ENCODE assay signal across 14 cellular contexts in genomic region chrX:68997911-68998310, GRCh38.
DNase-seq lines count a peak whose midpoint lies in the region; ATAC-seq, FAIRE-seq and TF ChIP-seq lines count a peak whose summit lies in the region.
"Had no signal": no experiment of that assay in that cellular context is flagged by ENCODE, and none has a peak within 500 bp of the region (broad histone marks: within the 10 kb centered on the region; RNA-seq: fewer than 3 reads in every experiment).

No MANE protein-coding gene starts in this region.

- TF ChIP-seq RAD21 in K562 (CRISPR knock-in tag; conservative IDR thresholded peaks at IDR 0.05 in 1 of 2, IDR thresholded peaks at IDR 0.05 in 1 of 2): no peak

- DNase-seq in G401 (ENCODE audit: low spot score) (peak; percentile 1), K562 (ENCODE audit: extremely low read depth in 1 of 4, low spot score in 3 of 4) (no peak), heart left ventricle (peak; percentile 71 to 81 (median 75)), psoas muscle (peak in 1 of 2 donors; percentile 32), GM13977 (ENCODE audit: low spot score) (no peak), ecto neural progenitor cell (ENCODE audit: low spot score) (no peak)
- no peak for DNase-seq in activated naive CD4-positive, alpha-beta T cell (lab: John Stamatoyannopoulos, UW)
- DNase-seq: activated CD4-positive, alpha-beta T cell treated with anti-CD3 and anti-CD28 coated beads for 36 hours; activated naive CD4-positive, alpha-beta T cell treated with anti-CD3 and anti-CD28 coated beads, Interleukin-2, amount 10 ng/mL, durations not matched to agents 7 days and 5 days; NCI-H1436; stimulated activated CD4-positive, alpha-beta T cell treated with anti-CD3 and anti-CD28 coated beads, Interleukin-2, amount 100 ng/mL, for 48 hours had no signal

- H3K4me1 ChIP-seq in K562 (replicated peaks in 1 of 2; ENCODE audit: control insufficient read depth in 2 of 2, insufficient read depth in 2 of 2, low read length in 2 of 2): no peaks in the 10 kb centered on the region
- H3K4me1 ChIP-seq in heart left ventricle: peaks cover 0 to 45% (median 27%) of the 10 kb centered on the region in 12 donors
- peaks cover 5% of the 10 kb centered on the region for H3K4me1 ChIP-seq in psoas muscle

- in situ Hi-C loops in G401 (cut with HindIII; ENCODE audit: low sequenced_read_pairs) (no loop called here), K562 (cut with MboI) (no loop called here), GM13977 (cut with MboI; ENCODE audit: low pct_unique_long_range_greater_than_20kb, low sequenced_read_pairs, unreplicated experiment) (no loop called here)

- H3K79me2 ChIP-seq in K562 (ENCODE audit: control insufficient read depth, insufficient read depth, low read length): no peaks in the 10 kb centered on the region

- TF ChIP-seq CTCF in K562 (IDR thresholded peaks at IDR 0.05 in 2 of 3, conservative IDR thresholded peaks at IDR 0.05 in 1 of 3; ENCODE audit: insufficient read depth in 2 of 3, low read depth in 1 of 3, low read length in 3 of 3) (no peak), heart left ventricle (IDR thresholded peaks at IDR 0.05) (no peak), psoas muscle (IDR thresholded peaks at IDR 0.05) (no peak), GM13977 (IDR thresholded peaks at IDR 0.05; ENCODE audit: extremely low read depth, insufficient read depth, missing control alignments) (no peak)

- POLR2A ChIA-PET in K562 (lab: Yijun Ruan, JAX): no interaction called here

- H3K9ac ChIP-seq in K562 (ENCODE audit: insufficient read depth in 1 of 2, low read depth in 2 of 2, low read length in 2 of 2): no peak overlapping the region
- H3K9ac ChIP-seq: BLaER1 had no signal

- intact Hi-C loops in K562 (cut with micrococcal nuclease): no loop called here
- intact Hi-C loops in heart left ventricle (cut with DNase I): loop anchor here in 7 of 10 donors (2.0 to 10.0 kb wide), 9 partner anchors 25 to 171 kb away; partner anchors contain the start of gene EFNB1 (in 1 of the 7)
- intact Hi-C loops in psoas muscle (cut with DNase I): loop anchor here in 1 of 2 donors (5.0 kb wide), 1 partner anchor 166 kb away; no protein-coding TSS in a partner anchor

- H3K27ac ChIP-seq in K562 (ENCODE audit: extremely low read depth, low read depth, low read length) (no peak overlapping the region), heart left ventricle (peak overlapping the region in 10 of 12 donors; percentile 13 to 82 (median 72)), psoas muscle (no peak overlapping the region)
- H3K27ac ChIP-seq: BLaER1 had no signal

- no TSS peak for BruUV-seq in K562 (replicated peaks; lab: Mats Ljungman, UMichigan)

- FAIRE-seq in K562 (lab: Jason Lieb, UNC): no peak
- FAIRE-seq: islet of Langerhans had no signal

- ATAC-seq in K562 (no peak), heart left ventricle (peak; percentile 64 to 84 (median 73)), psoas muscle (peak in 3 of 4 donors; percentile 54 to 67 (median 63)), GM19023 (IDR thresholded peaks at IDR 0.05; ENCODE audit: unreplicated experiment) (no peak)
- ATAC-seq: activated CD4-positive, alpha-beta T cell treated with anti-CD3 and anti-CD28 coated beads for 36 hours had no signal

- no peak overlapping the region for H3K4me3 ChIP-seq in K562
- H3K4me3 ChIP-seq in heart left ventricle: no peak overlapping the region
- no peak overlapping the region for H3K4me3 ChIP-seq in psoas muscle
- H3K4me3 ChIP-seq: BLaER1 had no signal

- no peak overlapping the region for H2AFZ ChIP-seq in K562 (ENCODE audit: low read depth, low read length)

- TF ChIP-seq POLR2A in K562 (conservative IDR thresholded peaks at IDR 0.05): no peak
- TF ChIP-seq POLR2A in heart left ventricle (IDR thresholded peaks at IDR 0.05): no peak

- no peaks in the 10 kb centered on the region for H3K9me3 ChIP-seq in K562 (replicated peaks; ENCODE audit: control insufficient read depth, insufficient read depth, low read depth, low read length)
- H3K9me3 ChIP-seq in heart left ventricle: no peaks in the 10 kb centered on the region
- H3K9me3 ChIP-seq in psoas muscle: no peaks in the 10 kb centered on the region
- H3K9me3 ChIP-seq: BLaER1 had no signal

- WGBS in K562 (ENCODE audit: insufficient coverage, low coverage, missing lambda C conversion rate): 0% methylated on average over 2 of the region's 2 CpGs
- 6 to 27% (median 24%) methylated on average over 2 of the region's 2 CpGs for WGBS in heart left ventricle, 4 donors
- WGBS in psoas muscle, 3 donors: 0 to 12% (median 9%) methylated on average over 1 to 2 of the region's 2 CpGs

- H3K36me3 ChIP-seq in K562 (ENCODE audit: control insufficient read depth, insufficient read depth, low read length) (no peaks in the 10 kb centered on the region), heart left ventricle (no peaks in the 10 kb centered on the region), psoas muscle (ENCODE audit: insufficient read depth in 1 of 2, low read depth in 1 of 2) (no peaks in the 10 kb centered on the region)
- H3K36me3 ChIP-seq: BLaER1 had no signal

- peaks cover 0 to 9% of the 10 kb centered on the region in 2 experiments; a peak in 3 of 5 replicates for H3K27me3 ChIP-seq in K562 (ENCODE audit: control insufficient read depth in 2 of 2, insufficient read depth in 2 of 2, low read length in 2 of 2)
- peaks cover 0 to 16% (median 0%) of the 10 kb centered on the region in 9 donors for H3K27me3 ChIP-seq in heart left ventricle
- H3K27me3 ChIP-seq in psoas muscle (ENCODE audit: insufficient read depth in 3 of 3, low read length in 2 of 3): peaks cover 0 to 28% (median 0%) of the 10 kb centered on the region in 3 donors

- CTCF ChIA-PET in K562 (lab: Yijun Ruan, JAX; ENCODE audit: low intra/inter-chr PET ratio): no interaction called here

- H4K20me1 ChIP-seq in K562 (replicated peaks; ENCODE audit: control insufficient read depth, insufficient read depth, low read length): 0 out of 2 replicates have a peak, but pooled peaks cover 3% of the 10 kb centered on the region
- H4K20me1 ChIP-seq: BLaER1 had no signal

- TF ChIP-seq EP300 in K562 (IDR thresholded peaks at IDR 0.05; ENCODE audit: low read length): no peak

- H3K4me2 ChIP-seq in K562 (ENCODE audit: insufficient read depth, low read length): no peak overlapping the region
- H3K4me2 ChIP-seq: BLaER1 had no signal

- H3K9me1 ChIP-seq in K562 (ENCODE audit: control insufficient read depth, insufficient read depth, low read length): no peaks in the 10 kb centered on the region

TF ChIP-seq in K562, 482 proteins besides CTCF, POLR2A, EP300 and RAD21:
- TF ChIP-seq ZC3H11A (IDR thresholded peaks at IDR 0.05; ENCODE audit: low read depth, low read length) (no peak), USF2 (CRISPR knock-in tag; IDR thresholded peaks at IDR 0.05) (no peak), ZNF24 (IDR thresholded peaks at IDR 0.05) (peak; percentile 44; the same call in 1 of the 2 replicates)

Comparison
In these comparisons a context has a peak if more than half of its experiments do, and no peak if none do; other contexts are left out.
1. DNase-seq: peak in G401 (single experiment) and heart left ventricle (5 of 5); none in K562 (0 of 4), GM13977 (single experiment), ecto neural progenitor cell (single experiment) and activated naive CD4-positive, alpha-beta T cell (0 of 4).
2. ATAC-seq: peak in heart left ventricle (4 of 4) and psoas muscle (3 of 4); none in K562 (single experiment) and GM19023 (single experiment).
3. H3K27ac ChIP-seq: peak in heart left ventricle (10 of 12); none in K562 (single experiment) and psoas muscle (single experiment).